In the genomic region with DNA sequence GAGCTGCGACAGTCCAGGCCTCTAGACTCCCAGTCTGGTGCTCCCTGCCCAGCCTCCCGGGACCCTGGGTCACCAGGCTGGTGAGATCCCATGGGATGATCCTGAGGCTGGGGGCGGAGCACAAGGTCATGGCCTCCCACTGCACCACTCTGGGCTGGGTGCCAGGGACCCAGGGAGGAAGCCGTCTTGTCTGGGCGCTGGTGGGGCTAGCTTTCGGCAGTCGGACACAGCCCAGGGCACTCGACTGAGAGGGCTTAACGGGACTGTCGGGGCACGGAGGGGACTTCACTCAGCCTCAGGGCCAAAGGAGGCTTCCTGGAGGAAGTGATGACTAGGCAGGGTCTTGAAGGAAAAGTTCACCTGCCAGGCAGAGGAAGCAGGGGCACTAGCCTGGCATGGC, we compare ENCODE assay signal across 16 cellular contexts. TPM values are rescaled to one million over a fixed set of nuclear protein-coding genes. Genes with fewer than 3 reads are reported as not detected.
DNase-seq lines count a peak whose midpoint lies in the region; ATAC-seq, FAIRE-seq and TF ChIP-seq lines count a peak whose summit lies in the region.
"Had no signal": no experiment of that assay in that cellular context is flagged by ENCODE, and none has a peak within 500 bp of the region (broad histone marks: within the 10 kb centered on the region; RNA-seq: fewer than 3 reads in every experiment).

No MANE protein-coding gene starts in this region.

- no peaks in the 10 kb centered on the region for H3K9me1 ChIP-seq in K562 (ENCODE audit: control insufficient read depth, insufficient read depth, low read length)

- BruUV-seq in K562 (replicated peaks; lab: Mats Ljungman, UMichigan), result no TSS peak

- H3K4me2 ChIP-seq in BLaER1, result no peak overlapping the region
- H3K4me2 ChIP-seq in GM23338, result no peak overlapping the region
- H3K4me2 ChIP-seq in K562 (ENCODE audit: insufficient read depth, low read length), result no peak overlapping the region
- H3K4me2 ChIP-seq in osteoblast (ENCODE audit: insufficient read depth, low read length), result no peak overlapping the region

- H3K27me3 ChIP-seq in BLaER1, result no peaks in the 10 kb centered on the region
- no peaks in the 10 kb centered on the region for H3K27me3 ChIP-seq in GM23338 (ENCODE audit: insufficient read depth)
- no peaks in the 10 kb centered on the region for H3K27me3 ChIP-seq in K562 (ENCODE audit: control insufficient read depth in 2 of 2, insufficient read depth in 2 of 2, low read length in 2 of 2)
- H3K27me3 ChIP-seq in osteoblast (ENCODE audit: insufficient read depth, low read length), result no peaks in the 10 kb centered on the region
- H3K27me3 ChIP-seq: Peyer's patch had no signal

- CTCF ChIA-PET in K562 (lab: Yijun Ruan, JAX; ENCODE audit: low intra/inter-chr PET ratio), result no interaction called here
- CTCF ChIA-PET in activated CD8-positive, alpha-beta T cell treated with anti-CD3 and anti-CD28 coated beads, Interleukin-2, amount 10 ng/mL, durations not matched to agents 7 days and 5 days (lab: Charles Lee), result no interaction called here

- no peak for TF ChIP-seq RAD21 in K562 (CRISPR knock-in tag; conservative IDR thresholded peaks at IDR 0.05 in 1 of 2, IDR thresholded peaks at IDR 0.05 in 1 of 2)

- in situ Hi-C loops in K562 (cut with MboI), result no loop called here

- H3K4me1 Mint-ChIP-seq in GM23338, result no peaks in the 10 kb centered on the region
- peaks cover 15% of the 10 kb centered on the region for H3K4me1 Mint-ChIP-seq in activated CD8-positive, alpha-beta T cell treated with anti-CD3 and anti-CD28 coated beads, Interleukin-2, amount 10 ng/mL, durations not matched to agents 7 days and 5 days (ENCODE audit: low read depth)
- H3K4me1 Mint-ChIP-seq: CD14-positive monocyte had no signal

- H3K36me3 ChIP-seq in BLaER1, result peaks cover 95% of the 10 kb centered on the region
- H3K36me3 ChIP-seq in GM23338 (ENCODE audit: insufficient read depth), result no peaks in the 10 kb centered on the region
- H3K36me3 ChIP-seq in K562 (ENCODE audit: control insufficient read depth, insufficient read depth, low read length), result peaks cover 57% of the 10 kb centered on the region; the same call in 2 of the 3 replicates
- H3K36me3 ChIP-seq in osteoblast (ENCODE audit: insufficient read depth, low read length), result peaks cover 55% of the 10 kb centered on the region

- intact Hi-C loops in K562 (cut with micrococcal nuclease), result no loop called here

- no peak for FAIRE-seq in K562 (lab: Jason Lieb, UNC)

- no peak for TF ChIP-seq EP300 in K562 (IDR thresholded peaks at IDR 0.05; ENCODE audit: low read length)

- 0 out of 2 replicates have a peak overlapping the region, but pooled peaks have one; percentile 31 for H3K27ac Mint-ChIP-seq in GM23338
- no peak overlapping the region for H3K27ac Mint-ChIP-seq in activated CD8-positive, alpha-beta T cell treated with anti-CD3 and anti-CD28 coated beads, Interleukin-2, amount 10 ng/mL, durations not matched to agents 7 days and 5 days

- no peaks in the 10 kb centered on the region for H3K9me3 ChIP-seq in BLaER1
- H3K9me3 ChIP-seq in K562 (replicated peaks; ENCODE audit: control insufficient read depth, insufficient read depth, low read depth, low read length), result no peaks in the 10 kb centered on the region
- no peaks in the 10 kb centered on the region for H3K9me3 ChIP-seq in osteoblast (ENCODE audit: low read depth, low read length)
- H3K9me3 ChIP-seq: Peyer's patch had no signal

- no peaks in the 10 kb centered on the region for H3K9me3 Mint-ChIP-seq in GM23338
- no peaks in the 10 kb centered on the region for H3K9me3 Mint-ChIP-seq in activated CD8-positive, alpha-beta T cell treated with anti-CD3 and anti-CD28 coated beads, Interleukin-2, amount 10 ng/mL, durations not matched to agents 7 days and 5 days (ENCODE audit: insufficient read depth)
- H3K9me3 Mint-ChIP-seq: CD14-positive monocyte had no signal

- H3K27me3 Mint-ChIP-seq in GM23338 (ENCODE audit: insufficient read depth, low read depth, poor library complexity), result peaks cover 10% of the 10 kb centered on the region
- H3K27me3 Mint-ChIP-seq in activated CD8-positive, alpha-beta T cell treated with anti-CD3 and anti-CD28 coated beads, Interleukin-2, amount 10 ng/mL, durations not matched to agents 7 days and 5 days (ENCODE audit: low read depth), result no peaks in the 10 kb centered on the region

- H3K79me2 ChIP-seq in GM23338 (replicated peaks; ENCODE audit: insufficient read depth), result no peaks in the 10 kb centered on the region
- H3K79me2 ChIP-seq in K562 (ENCODE audit: control insufficient read depth, insufficient read depth, low read length), result no peaks in the 10 kb centered on the region
- no peaks in the 10 kb centered on the region for H3K79me2 ChIP-seq in osteoblast (ENCODE audit: insufficient read depth, low read length)

- TF ChIP-seq CTCF in GM23338 (conservative IDR thresholded peaks at IDR 0.05; ENCODE audit: low read depth in 2 of 2) (no peak), K562 (IDR thresholded peaks at IDR 0.05 in 2 of 3, conservative IDR thresholded peaks at IDR 0.05 in 1 of 3; ENCODE audit: insufficient read depth in 2 of 3, low read depth in 1 of 3, low read length in 3 of 3) (no peak), osteoblast (IDR thresholded peaks at IDR 0.05; ENCODE audit: extremely low read depth, low read depth, low read length) (no peak)

- DNase-seq in GM23338 (ENCODE audit: low spot score) (no peak), K562 (ENCODE audit: extremely low read depth in 1 of 4, low spot score in 3 of 4) (no peak), osteoblast (ENCODE audit: insufficient read length, low spot score, missing footprints) (peak; percentile 43), DMS 273 (lab: John Stamatoyannopoulos, UW; ENCODE audit: unreplicated experiment) (no peak)
- DNase-seq in activated CD8-positive, alpha-beta T cell treated with anti-CD3 and anti-CD28 coated beads, Interleukin-2, amount 10 ng/mL, durations not matched to agents 7 days and 5 days, result no peak
- DNase-seq: ACHN, GDM1, KG1, NCI-H1694 treated with DMSO at 0.1 percent for 48 hours, Peyer's patch, Right ventricle myocardium superior had no signal

- no peak overlapping the region for H3K4me3 Mint-ChIP-seq in GM23338
- no peak overlapping the region for H3K4me3 Mint-ChIP-seq in activated CD8-positive, alpha-beta T cell treated with anti-CD3 and anti-CD28 coated beads, Interleukin-2, amount 10 ng/mL, durations not matched to agents 7 days and 5 days
- H3K4me3 Mint-ChIP-seq: CD14-positive monocyte had no signal

- H3K9ac ChIP-seq in BLaER1 (no peak overlapping the region), K562 (ENCODE audit: insufficient read depth in 1 of 2, low read depth in 2 of 2, low read length in 2 of 2) (0 out of 4 replicates have a peak overlapping the region, but pooled peaks of 1 of the 2 experiments have one; percentile 2)

- H3K4me1 ChIP-seq in BLaER1 (peaks cover 7% of the 10 kb centered on the region), GM23338 (ENCODE audit: insufficient read depth) (no peaks in the 10 kb centered on the region), K562 (replicated peaks in 1 of 2; ENCODE audit: control insufficient read depth in 2 of 2, insufficient read depth in 2 of 2, low read length in 2 of 2) (no peaks in the 10 kb centered on the region), osteoblast (ENCODE audit: insufficient read depth, low read length) (no peaks in the 10 kb centered on the region)
- H3K4me1 ChIP-seq: Peyer's patch had no signal

- POLR2A ChIA-PET in K562 (lab: Yijun Ruan, JAX), result no interaction called here
- POLR2A ChIA-PET in activated CD8-positive, alpha-beta T cell treated with anti-CD3 and anti-CD28 coated beads, Interleukin-2, amount 10 ng/mL, durations not matched to agents 7 days and 5 days (lab: Charles Lee), result no interaction called here

- WGBS in K562 (ENCODE audit: insufficient coverage, low coverage, missing lambda C conversion rate), result 91% methylated on average over 6 of the region's 11 CpGs

- no peaks in the 10 kb centered on the region for H3F3A ChIP-seq in GM23338 (replicated peaks; ENCODE audit: low read depth)

- H4K20me1 ChIP-seq in BLaER1, result peaks cover 15% of the 10 kb centered on the region
- peaks cover 5% of the 10 kb centered on the region; the same call in 1 of the 2 replicates for H4K20me1 ChIP-seq in GM23338 (replicated peaks; ENCODE audit: insufficient read depth)
- no peaks in the 10 kb centered on the region for H4K20me1 ChIP-seq in K562 (replicated peaks; ENCODE audit: control insufficient read depth, insufficient read depth, low read length)
- H4K20me1 ChIP-seq in osteoblast (ENCODE audit: insufficient read depth, low read length), result peaks cover 4% of the 10 kb centered on the region

- H2AFZ ChIP-seq in GM23338, result no peak overlapping the region
- H2AFZ ChIP-seq in K562 (ENCODE audit: low read depth, low read length), result no peak overlapping the region
- H2AFZ ChIP-seq in osteoblast (ENCODE audit: low read length), result no peak overlapping the region

- ATAC-seq in GM23338 (no peak), K562 (no peak), GM21526 (IDR thresholded peaks at IDR 0.05; ENCODE audit: low FRiP score, unreplicated experiment) (no peak)
- no peak for ATAC-seq in activated CD8-positive, alpha-beta T cell treated with anti-CD3 and anti-CD28 coated beads, Interleukin-2, amount 10 ng/mL, durations not matched to agents 7 days and 5 days
- ATAC-seq: HCT116 had no signal

- H3K9me2 ChIP-seq in GM23338 (ENCODE audit: insufficient read depth), result no peaks in the 10 kb centered on the region

- no peak for TF ChIP-seq POLR2A in K562 (conservative IDR thresholded peaks at IDR 0.05)

- H3K27ac ChIP-seq in BLaER1 (0 out of 2 replicates have a peak overlapping the region, but pooled peaks have one; percentile 13), GM23338 (ENCODE audit: low read depth) (no peak overlapping the region), K562 (ENCODE audit: extremely low read depth, low read depth, low read length) (no peak overlapping the region), osteoblast (ENCODE audit: low read depth, low read length) (no peak overlapping the region)
- H3K27ac ChIP-seq: Peyer's patch, SK-N-MC had no signal

- H3K4me3 ChIP-seq in BLaER1 (no peak overlapping the region), GM23338 (no peak overlapping the region), K562 (no peak overlapping the region), osteoblast (ENCODE audit: insufficient read depth, low read length) (no peak overlapping the region)
- H3K4me3 ChIP-seq: Peyer's patch, SK-N-MC had no signal

- H3K36me3 Mint-ChIP-seq in GM23338 (ENCODE audit: low read depth), result peaks cover 24% of the 10 kb centered on the region
- H3K36me3 Mint-ChIP-seq in activated CD8-positive, alpha-beta T cell treated with anti-CD3 and anti-CD28 coated beads, Interleukin-2, amount 10 ng/mL, durations not matched to agents 7 days and 5 days (ENCODE audit: low read depth), result peaks cover 18% of the 10 kb centered on the region

RNA-seq across cellular contexts. Expression of gene ZC3H7B, which starts 39.0 kb away (rescaled TPM):
- total RNA-seq in GM23338 (2014; rRNA removed; shearing (Covaris generic)), result 51.3 and 61.5 TPM in 2 replicates
- polyA plus RNA-seq in GM23338 (2016; fragmentation: Nextera tagmentation; extraction: Ambion mirVana) (5.7 and 7.0 TPM in 2 replicates), K562 (2011; rRNA removed) (19.0 and 25.6 TPM in 2 replicates), K562 (2014; fragmentation: Illumina TruSeq; extraction: Trizol) (30.6 and 40.0 TPM in 2 replicates), K562 (2014; fragmentation: Nextera tagmentation; extraction: Ambion mirVana) (under 1 TPM; 0.07 to 0.30 TPM), K562 (2014; rRNA removed) (38.6 and 39.0 TPM in 2 replicates)
- total RNA-seq in K562 (2011; cell fraction: chromatin; rRNA removed; ENCODE audit: low replicate concordance), result 34.7 and 75.0 TPM in 2 replicates
- total RNA-seq in K562 (2011; cell fraction: nucleolus; rRNA removed), result 38.4 and 39.9 TPM in 2 replicates
- 35.9 and 42.2 TPM in 2 replicates for total RNA-seq in K562 (2011; cell fraction: nucleoplasm; rRNA removed)
- total RNA-seq in K562 (2014; rRNA removed) (35.2 and 41.1 TPM in 2 replicates), K562 (2014; rRNA removed; fragmentation: Illumina TruSeq; extraction: Trizol) (13.5 and 16.5 TPM in 2 replicates), K562 (2015; rRNA removed; fragmentation: Illumina TruSeq; extraction: Trizol) (25.8 and 26.8 TPM in 2 replicates), K562 (2021) (45.8 and 49.8 TPM in 2 replicates), osteoblast (43.6 and 53.6 TPM in 2 replicates)
- 18.6 and 31.1 TPM in 2 replicates for polyA plus RNA-seq in K562 (2011; cell fraction: cytosol; rRNA removed)
- 50.3 and 65.2 TPM in 2 replicates for polyA plus RNA-seq in K562 (2011; cell fraction: nucleus; rRNA removed)
- polyA plus RNA-seq in K562 (2012), result 35.9 and 39.0 TPM in 2 replicates
- 13.3 and 17.7 TPM in 2 replicates for polyA minus RNA-seq in K562 (2011; rRNA and poly(A)+ RNA removed)
- polyA minus RNA-seq in K562 (2011; cell fraction: cytosol; rRNA and poly(A)+ RNA removed), result 17.8 and 25.7 TPM in 2 replicates
- polyA minus RNA-seq in K562 (2011; cell fraction: nucleus; rRNA and poly(A)+ RNA removed), result 11.4 and 14.6 TPM in 2 replicates
- 10 to 100 TPM; 48.4 to 50.8 TPM for total RNA-seq in activated CD8-positive, alpha-beta T cell treated with anti-CD3 and anti-CD28 coated beads, Interleukin-2, amount 10 ng/mL, durations not matched to agents 7 days and 5 days

RNA-seq across cellular contexts. Expression of gene TEF, which starts 41.4 kb away (rescaled TPM):
- total RNA-seq in GM23338 (2014; rRNA removed; shearing (Covaris generic)), result 7.0 and 7.2 TPM in 2 replicates
- 2.3 and 2.4 TPM in 2 replicates for polyA plus RNA-seq in GM23338 (2016; fragmentation: Nextera tagmentation; extraction: Ambion mirVana)
- 1.4 and 6.6 TPM in 2 replicates for total RNA-seq in K562 (2011; cell fraction: chromatin; rRNA removed; ENCODE audit: low replicate concordance)
- total RNA-seq in K562 (2011; cell fraction: nucleolus; rRNA removed), result 2.4 and 2.8 TPM in 2 replicates
- total RNA-seq in K562 (2011; cell fraction: nucleoplasm; rRNA removed), result 1.9 and 3.0 TPM in 2 replicates
- total RNA-seq in K562 (2014; rRNA removed), result 1.2 and 2.0 TPM in 2 replicates
- total RNA-seq in K562 (2014; rRNA removed; fragmentation: Illumina TruSeq; extraction: Trizol), result 0.69 and 0.96 TPM in 2 replicates
- total RNA-seq in K562 (2015; rRNA removed; fragmentation: Illumina TruSeq; extraction: Trizol), result 0.68 and 0.76 TPM in 2 replicates
- 1.6 and 2.8 TPM in 2 replicates for total RNA-seq in K562 (2021)
- polyA plus RNA-seq in K562 (2011; rRNA removed), result 3.1 and 3.2 TPM in 2 replicates
- polyA plus RNA-seq in K562 (2011; cell fraction: cytosol; rRNA removed), result 1.4 and 4.5 TPM in 2 replicates
- 4.0 and 5.7 TPM in 2 replicates for polyA plus RNA-seq in K562 (2011; cell fraction: nucleus; rRNA removed)
- polyA plus RNA-seq in K562 (2012), result 0.30 and 0.72 TPM in 2 replicates
- 1.8 and 2.1 TPM in 2 replicates for polyA plus RNA-seq in K562 (2014; fragmentation: Illumina TruSeq; extraction: Trizol)
- under 1 TPM; 0.04 to 0.06 TPM for polyA plus RNA-seq in K562 (2014; fragmentation: Nextera tagmentation; extraction: Ambion mirVana)
- polyA plus RNA-seq in K562 (2014; rRNA removed), result 0.90 and 1.4 TPM in 2 replicates
- polyA minus RNA-seq in K562 (2011; rRNA and poly(A)+ RNA removed), result 2.7 and 4.1 TPM in 2 replicates
- 0.67 and 1.4 TPM in 2 replicates for polyA minus RNA-seq in K562 (2011; cell fraction: cytosol; rRNA and poly(A)+ RNA removed)
- 0.67 and 1.2 TPM in 2 replicates for polyA minus RNA-seq in K562 (2011; cell fraction: nucleus; rRNA and poly(A)+ RNA removed)
- total RNA-seq in osteoblast, result 17.4 and 18.3 TPM in 2 replicates
- 1 to 10 TPM; 2.9 to 3.0 TPM for total RNA-seq in activated CD8-positive, alpha-beta T cell treated with anti-CD3 and anti-CD28 coated beads, Interleukin-2, amount 10 ng/mL, durations not matched to agents 7 days and 5 days

RNA-seq across cellular contexts. Expression of gene RANGAP1, which starts 54.4 kb away (rescaled TPM):
- 133 and 141 TPM in 2 replicates for total RNA-seq in GM23338 (2014; rRNA removed; shearing (Covaris generic))
- polyA plus RNA-seq in GM23338 (2016; fragmentation: Nextera tagmentation; extraction: Ambion mirVana) (54.2 and 54.7 TPM in 2 replicates), K562 (2011; rRNA removed) (65.4 and 70.4 TPM in 2 replicates), K562 (2014; fragmentation: Illumina TruSeq; extraction: Trizol) (50.6 and 68.4 TPM in 2 replicates), K562 (2014; fragmentation: Nextera tagmentation; extraction: Ambion mirVana) (1 to 10 TPM; 2.1 to 3.8 TPM), K562 (2014; rRNA removed) (74.9 and 77.1 TPM in 2 replicates)
- total RNA-seq in K562 (2011; cell fraction: chromatin; rRNA removed; ENCODE audit: low replicate concordance), result 69.2 and 159 TPM in 2 replicates
- 116 and 118 TPM in 2 replicates for total RNA-seq in K562 (2011; cell fraction: nucleolus; rRNA removed)
- 91.3 and 92.8 TPM in 2 replicates for total RNA-seq in K562 (2011; cell fraction: nucleoplasm; rRNA removed)
- total RNA-seq in K562 (2014; rRNA removed) (52.1 and 68.7 TPM in 2 replicates), K562 (2014; rRNA removed; fragmentation: Illumina TruSeq; extraction: Trizol) (21.9 and 27.5 TPM in 2 replicates), K562 (2015; rRNA removed; fragmentation: Illumina TruSeq; extraction: Trizol) (44.3 and 44.5 TPM in 2 replicates), K562 (2021) (90.2 and 104 TPM in 2 replicates), osteoblast (29.8 and 31.8 TPM in 2 replicates)
- 86.4 and 144 TPM in 2 replicates for polyA plus RNA-seq in K562 (2011; cell fraction: cytosol; rRNA removed)
- polyA plus RNA-seq in K562 (2011; cell fraction: nucleus; rRNA removed), result 114 and 152 TPM in 2 replicates
- polyA plus RNA-seq in K562 (2012), result 65.5 and 74.0 TPM in 2 replicates
- 46.9 and 80.2 TPM in 2 replicates for polyA minus RNA-seq in K562 (2011; rRNA and poly(A)+ RNA removed)
- polyA minus RNA-seq in K562 (2011; cell fraction: cytosol; rRNA and poly(A)+ RNA removed), result 59.6 and 63.5 TPM in 2 replicates
- 26.4 and 34.2 TPM in 2 replicates for polyA minus RNA-seq in K562 (2011; cell fraction: nucleus; rRNA and poly(A)+ RNA removed)
- 100 to 1,000 TPM; 123 to 125 TPM for total RNA-seq in activated CD8-positive, alpha-beta T cell treated with anti-CD3 and anti-CD28 coated beads, Interleukin-2, amount 10 ng/mL, durations not matched to agents 7 days and 5 days
